Comparison of ENCODE assay signal across 9 cellular contexts in genomic region chr1:29709711-29710169, GRCh38.
A peak's percentile ranks its signal among the peaks of the same experiment; 100 is the strongest.
DNase-seq lines count a peak whose midpoint lies in the region; ATAC-seq and TF ChIP-seq lines count a peak whose summit lies in the region.
"Had no signal": no experiment of that assay in that cellular context is flagged by ENCODE, and none has a peak within 500 bp of the region (broad histone marks: within the 10 kb centered on the region; RNA-seq: fewer than 3 reads in every experiment).

No MANE protein-coding gene starts in this region.

- ATAC-seq in HG03175 (IDR thresholded peaks at IDR 0.05; ENCODE audit: unreplicated experiment) = no peak

- H3K27me3 Mint-ChIP-seq in activated naive CD4-positive, alpha-beta T cell treated with anti-CD3 and anti-CD28 coated beads, Interleukin-2, amount 10 ng/mL, durations not matched to agents 7 days and 5 days = peaks cover 25% of the 10 kb centered on the region

- peaks cover 26% of the 10 kb centered on the region for H3K4me1 Mint-ChIP-seq in activated naive CD4-positive, alpha-beta T cell treated with anti-CD3 and anti-CD28 coated beads, Interleukin-2, amount 10 ng/mL, durations not matched to agents 7 days and 5 days

- no peak overlapping the region for H3K4me3 Mint-ChIP-seq in activated naive CD4-positive, alpha-beta T cell treated with anti-CD3 and anti-CD28 coated beads, Interleukin-2, amount 10 ng/mL, durations not matched to agents 7 days and 5 days

- no peak overlapping the region for H3K4me3 ChIP-seq in SJSA1
- no peak overlapping the region for H3K4me3 ChIP-seq in fibroblast of the aortic adventitia (ENCODE audit: low read depth, low read length)

- TF ChIP-seq CTCF in fibroblast of the aortic adventitia (IDR thresholded peaks at IDR 0.05; ENCODE audit: insufficient read depth, low read length) = no peak

- intact Hi-C loops in head of caudate nucleus (cut with DNase I) = no loop called here

- no peaks in the 10 kb centered on the region; the same call in 1 of the 2 replicates for H3K27me3 ChIP-seq in SJSA1 (replicated peaks)

- no peaks in the 10 kb centered on the region for H3K36me3 ChIP-seq in SJSA1

- H3K27ac Mint-ChIP-seq in activated naive CD4-positive, alpha-beta T cell treated with anti-CD3 and anti-CD28 coated beads, Interleukin-2, amount 10 ng/mL, durations not matched to agents 7 days and 5 days = no peak overlapping the region

- H3K36me3 Mint-ChIP-seq in activated naive CD4-positive, alpha-beta T cell treated with anti-CD3 and anti-CD28 coated beads, Interleukin-2, amount 10 ng/mL, durations not matched to agents 7 days and 5 days = no peaks in the 10 kb centered on the region

- in situ Hi-C loops in ACHN (cut with HindIII; ENCODE audit: low pct_ligation_motif_present, low pct_unique_long_range_greater_than_20kb, low sequenced_read_pairs) (no loop called here), KBM-7 (cut with MboI; ENCODE audit: low pct_unique_long_range_greater_than_20kb, low sequenced_read_pairs) (no loop called here)

- peak overlapping the region; percentile 93 for H3K27ac ChIP-seq in SJSA1
- H3K27ac ChIP-seq: KMS-11 had no signal

- CTCF ChIA-PET in activated naive CD4-positive, alpha-beta T cell treated with anti-CD3 and anti-CD28 coated beads, Interleukin-2, amount 10 ng/mL, durations not matched to agents 7 days and 5 days (lab: Charles Lee) = interaction anchor here (2.4 to 4.5 kb wide), 2 partner anchors 9 to 22 kb away, joined by 12 to 17 read pairs; no protein-coding TSS in a partner anchor

- H3K4me1 ChIP-seq in SJSA1 (replicated peaks) = peaks cover 59% of the 10 kb centered on the region

- H3K9me3 ChIP-seq in SJSA1 (replicated peaks) = no peaks in the 10 kb centered on the region

- H3K9me3 Mint-ChIP-seq in activated naive CD4-positive, alpha-beta T cell treated with anti-CD3 and anti-CD28 coated beads, Interleukin-2, amount 10 ng/mL, durations not matched to agents 7 days and 5 days = no peaks in the 10 kb centered on the region

- DNase-seq in ACHN (peak; percentile 55), H4 (ENCODE audit: low spot score) (peak; percentile 84), SJSA1 (ENCODE audit: low read depth in 1 of 2, low spot score in 2 of 2) (peak; percentile 62 to 89), fibroblast of the aortic adventitia (ENCODE audit: low read depth) (peak; percentile 81), head of caudate nucleus (no peak), KBM-7 (no peak)
- DNase-seq in activated naive CD4-positive, alpha-beta T cell treated with anti-CD3 and anti-CD28 coated beads, Interleukin-2, amount 10 ng/mL, durations not matched to agents 7 days and 5 days = no peak

Comparison
In these comparisons a context has a peak if more than half of its experiments do, and no peak if none do; other contexts are left out.
1. DNase-seq: peak in ACHN (single experiment), H4 (single experiment), SJSA1 (2 of 2) and fibroblast of the aortic adventitia (single experiment); none in head of caudate nucleus (0 of 42), activated naive CD4-positive, alpha-beta T cell treated with anti-CD3 and anti-CD28 coated beads, Interleukin-2, amount 10 ng/mL, durations not matched to agents 7 days and 5 days (single experiment) and KBM-7 (single experiment).